ENCODE assay signal across 39 cellular contexts in genomic region chr7:99778880-99779279, GRCh38. TPM values are rescaled to one million over a fixed set of nuclear protein-coding genes. Genes with fewer than 3 reads are reported as not detected.
"Had no signal": no experiment of that assay in that cellular context is flagged by ENCODE, and none has a peak within 500 bp of the region (broad histone marks: within the 10 kb centered on the region; RNA-seq: fewer than 3 reads in every experiment).

No MANE protein-coding gene starts in this region.

- H3K36me3 ChIP-seq: MG63 had no signal

- H3K4me3 ChIP-seq: MG63 had no signal

- H3K9ac ChIP-seq: KMS-11 had no signal

- DNase-seq: Karpas-422, Kasumi-1, MG63, MM.1S, MV-4-11, NCI-H1048, NCI-H1092, NCI-H1092 treated with DMSO at 0.1 percent for 48 hours, NCI-H1105, NCI-H1105 treated with DMSO at 0.1 percent for 48 hours, NCI-H1417, NCI-H1417 treated with DMSO at 0.1 percent for 48 hours, NCI-H1436, NCI-H1436 treated with DMSO at 0.1 percent for 48 hours, NCI-H146, NCI-H1694, NCI-H1694 treated with DMSO at 0.1 percent for 48 hours, NCI-H187, NCI-H187 treated with DMSO at 0.1 percent for 48 hours, NCI-H1930, NCI-H2029, NCI-H2029 treated with DMSO at 0.1 percent for 48 hours, NCI-H2081, NCI-H2081 treated with DMSO at 0.1 percent for 48 hours, NCI-H2107, NCI-H2171, NCI-H2171 treated with DMSO at 0.1 percent for 48 hours, NCI-H2227 treated with DMSO at 0.1 percent for 48 hours, NCI-H226, NCI-H345, NCI-H446, NCI-H446 treated with DMSO at 0.1 percent for 48 hours, NCI-H510A, NCI-H510A treated with DMSO at 0.1 percent for 48 hours had no signal

- H3K4me2 ChIP-seq: KMS-11 had no signal

- H3K27ac ChIP-seq: KMS-11 had no signal

- H3K9me3 ChIP-seq: MG63 had no signal

- H3K27me3 ChIP-seq: MG63 had no signal

RNA-seq across cellular contexts. Expression of gene CYP3A4, which starts 5.1 kb away (rescaled TPM):
- total RNA-seq: LHCN-M2, MCF 10A, NCI-H460 had no signal

RNA-seq across cellular contexts. Expression of gene CYP3A7, which starts 43.9 kb away (rescaled TPM):
- total RNA-seq: LHCN-M2, M059J, MCF 10A, NCI-H460 had no signal

RNA-seq across cellular contexts. Expression of gene CYP3A43, which starts 48.9 kb away (rescaled TPM):
- total RNA-seq: LHCN-M2, M059J, MCF 10A had no signal
